ENCODE assay signal across 16 cellular contexts in genomic region chr4:172726001-172726423, GRCh38.
A peak's percentile ranks its signal among the peaks of the same experiment; 100 is the strongest.
DNase-seq lines count a peak whose midpoint lies in the region; ATAC-seq, FAIRE-seq and TF ChIP-seq lines count a peak whose summit lies in the region.
"Had no signal": no experiment of that assay in that cellular context is flagged by ENCODE, and none has a peak within 500 bp of the region (broad histone marks: within the 10 kb centered on the region; RNA-seq: fewer than 3 reads in every experiment).

No MANE protein-coding gene starts in this region.

- H2AFZ ChIP-seq in PC-3 (ENCODE audit: low read length) (peak overlapping the region; percentile 74), hepatocyte (peak overlapping the region; percentile 16)

- H3K9ac ChIP-seq in PC-3 (ENCODE audit: low read length) = peak overlapping the region; percentile 20; the same call in 1 of the 2 replicates

- H3K79me2 ChIP-seq in PC-3 (ENCODE audit: low read length) = no peaks in the 10 kb centered on the region
- no peaks in the 10 kb centered on the region for H3K79me2 ChIP-seq in hepatocyte

- no peaks in the 10 kb centered on the region for H3K27me3 ChIP-seq in PC-3 (ENCODE audit: low read length)
- no peaks in the 10 kb centered on the region for H3K27me3 ChIP-seq in hepatocyte
- H3K27me3 ChIP-seq in pancreas = no peaks in the 10 kb centered on the region
- H3K27me3 ChIP-seq: vagina had no signal

- intact Hi-C loops in PC-3 (cut with micrococcal nuclease) (no loop called here), pancreas (cut with DNase I) (no loop called here), Right ventricle myocardium superior (cut with DNase I) (no loop called here)

- H3K4me3 ChIP-seq in PC-3 (ENCODE audit: low read length) = peak overlapping the region; percentile 58
- H3K4me3 ChIP-seq in hepatocyte = no peak overlapping the region
- H3K4me3 ChIP-seq in pancreas = no peak overlapping the region
- H3K4me3 ChIP-seq: vagina had no signal

- peak; percentile 87 for ATAC-seq in PC-3
- ATAC-seq in pancreas = peak; percentile 14 to 48 (median 42)
- no peak for ATAC-seq in Right ventricle myocardium superior (ENCODE audit: poor library complexity)
- ATAC-seq in GM18870 (IDR thresholded peaks at IDR 0.05; ENCODE audit: unreplicated experiment) = no peak
- ATAC-seq: CD8-positive, alpha-beta T cell; esophagus mucosa; stimulated activated naive CD8-positive, alpha-beta T cell treated with anti-CD3 and anti-CD28 coated beads, Interleukin-15, Interleukin-2, amounts not matched to agents 100 U/mL and 50 U/mL, for 24 hours had no signal

- H3K9me3 ChIP-seq in PC-3 (ENCODE audit: low read length) = no peaks in the 10 kb centered on the region
- no peaks in the 10 kb centered on the region for H3K9me3 ChIP-seq in hepatocyte (ENCODE audit: low read depth)
- no peaks in the 10 kb centered on the region for H3K9me3 ChIP-seq in pancreas
- H3K9me3 ChIP-seq: vagina had no signal

- 10% methylated on average over 15 of the region's 15 CpGs for WGBS in hepatocyte (ENCODE audit: low lambda C conversion rate, missing lambda C conversion rate)
- WGBS in pancreas, 2 donors = 10 to 12% methylated on average over 15 of the region's 15 CpGs

- H3K36me3 ChIP-seq in PC-3 (ENCODE audit: low read depth, low read length) = no peaks in the 10 kb centered on the region
- H3K36me3 ChIP-seq in hepatocyte (replicated peaks; ENCODE audit: insufficient read depth, low read depth) = no peaks in the 10 kb centered on the region
- no peaks in the 10 kb centered on the region for H3K36me3 ChIP-seq in pancreas
- H3K36me3 ChIP-seq: vagina had no signal

- H3K4me2 ChIP-seq in PC-3 (ENCODE audit: low read length) (peak overlapping the region; percentile 82), hepatocyte (peak overlapping the region; percentile 68)

- no peak for FAIRE-seq in pancreas (lab: Jason Lieb, UNC)
- FAIRE-seq: G401.6, GM12891 had no signal

- CTCF ChIA-PET in PC-3 (lab: Charles Lee) = interaction anchor here (0.5 kb wide), 1 partner anchor 39 kb away, joined by 4 read pairs; no protein-coding TSS in a partner anchor
- CTCF ChIA-PET in RWPE1 (lab: Yijun Ruan, JAX) = interaction anchor here (0.8 kb wide), 1 partner anchor 22 kb away, joined by 3 read pairs; no protein-coding TSS in a partner anchor

- H3K4me1 ChIP-seq in PC-3 (ENCODE audit: insufficient read depth, low read length) (peaks cover 24% of the 10 kb centered on the region), hepatocyte (ENCODE audit: insufficient read depth) (peaks cover 25% of the 10 kb centered on the region), pancreas (no peaks in the 10 kb centered on the region)
- H3K4me1 ChIP-seq: vagina had no signal

- peak overlapping the region; percentile 90 for H3K27ac ChIP-seq in PC-3 (ENCODE audit: low read length)
- H3K27ac ChIP-seq in hepatocyte = peak overlapping the region; percentile 90
- peak overlapping the region in 1 of 4 donors; percentile 37 for H3K27ac ChIP-seq in pancreas
- no peak overlapping the region for H3K27ac ChIP-seq in RWPE1
- H3K27ac ChIP-seq: vagina had no signal

- BruUV-seq in PC-3 (replicated peaks; lab: Mats Ljungman, UMichigan) = no TSS peak

- TF ChIP-seq CTCF in PC-3 (conservative IDR thresholded peaks at IDR 0.05; ENCODE audit: low read depth, low read length) (no peak), hepatocyte (IDR thresholded peaks at IDR 0.05; ENCODE audit: poor library complexity) (no peak), pancreas (IDR thresholded peaks at IDR 0.05) (no peak), RWPE1 (conservative IDR thresholded peaks at IDR 0.05; ENCODE audit: low read depth) (no peak)

- peak; percentile 9 for DNase-seq in EH (ENCODE audit: low read depth)
- DNase-seq in PC-3 = peak; percentile 67
- DNase-seq in hepatocyte (ENCODE audit: low spot score) = peak; percentile 79
- no peak for DNase-seq in pancreas
- no peak for DNase-seq in Right ventricle myocardium superior
- no peak for DNase-seq in RWPE1 (ENCODE audit: low spot score)
- DNase-seq in SW 1271 (lab: John Stamatoyannopoulos, UW) = no peak
- DNase-seq: activated CD4-positive, alpha-beta T cell treated with anti-CD3 and anti-CD28 coated beads for 1 hour; activated CD8-positive, alpha-beta memory T cell treated with anti-CD3 and anti-CD28 coated beads, Interleukin-2, amount 50 U/mL, for 4 hours; CD8-positive, alpha-beta T cell; stimulated activated naive CD8-positive, alpha-beta T cell treated with anti-CD3 and anti-CD28 coated beads, Interleukin-15, Interleukin-2, amounts not matched to agents 100 U/mL and 50 U/mL, for 24 hours had no signal

- H3K9me2 ChIP-seq in PC-3 (replicated peaks; ENCODE audit: low read length) (no peaks in the 10 kb centered on the region), hepatocyte (replicated peaks; ENCODE audit: insufficient read depth) (no peaks in the 10 kb centered on the region)

- no peaks in the 10 kb centered on the region for H3F3A ChIP-seq in PC-3 (ENCODE audit: low read length, unreplicated experiment)

- no peaks in the 10 kb centered on the region for H4K20me1 ChIP-seq in PC-3 (ENCODE audit: low read length)
- no peaks in the 10 kb centered on the region for H4K20me1 ChIP-seq in hepatocyte (ENCODE audit: insufficient read depth, poor library complexity, severe bottlenecking)

- POLR2A ChIA-PET in PC-3 (lab: Charles Lee; ENCODE audit: unreplicated experiment) = no interaction called here
- POLR2A ChIA-PET in RWPE1 (lab: Yijun Ruan, JAX; ENCODE audit: low non-redundant PET) = no interaction called here

Comparison
In these comparisons a context has a peak if more than half of its experiments do, and no peak if none do; other contexts are left out.
1. DNase-seq: peak in EH (single experiment), PC-3 (single experiment) and hepatocyte (single experiment); none in pancreas (0 of 6), Right ventricle myocardium superior (single experiment), RWPE1 (single experiment) and SW 1271 (0 of 2).
2. ATAC-seq: peak in PC-3 (single experiment) and pancreas (4 of 4); none in Right ventricle myocardium superior (single experiment) and GM18870 (single experiment).